In genomic region chr19:2342656-2343288, GRCh38 we compare ENCODE assay signal across 21 cellular contexts. TPM values are rescaled to one million over a fixed set of nuclear protein-coding genes. Genes with fewer than 3 reads are reported as not detected.
DNase-seq lines count a peak whose midpoint lies in the region; ATAC-seq, FAIRE-seq and TF ChIP-seq lines count a peak whose summit lies in the region.
"Had no signal": no experiment of that assay in that cellular context is flagged by ENCODE, and none has a peak within 500 bp of the region (broad histone marks: within the 10 kb centered on the region; RNA-seq: fewer than 3 reads in every experiment).

No MANE protein-coding gene starts in this region.

- H3K27ac ChIP-seq in BLaER1 = peak overlapping the region; percentile 26; the same call in 1 of the 2 replicates
- H3K27ac ChIP-seq in K562 (ENCODE audit: extremely low read depth, low read depth, low read length) = no peak overlapping the region
- no peak overlapping the region for H3K27ac ChIP-seq in lower lobe of right lung
- H3K27ac ChIP-seq in spleen = no peak overlapping the region

- no peak overlapping the region for H3K9ac ChIP-seq in BLaER1
- H3K9ac ChIP-seq in K562 (ENCODE audit: insufficient read depth in 1 of 2, low read depth in 2 of 2, low read length in 2 of 2) = no peak overlapping the region; a peak in 1 of 4 replicates

- H3K9me1 ChIP-seq in K562 (ENCODE audit: control insufficient read depth, insufficient read depth, low read length) = no peaks in the 10 kb centered on the region

- ATAC-seq in K562 = no peak
- ATAC-seq in lower lobe of right lung = no peak
- no peak for ATAC-seq in GM21447 (IDR thresholded peaks at IDR 0.05; ENCODE audit: unreplicated experiment)
- no peak for ATAC-seq in GM21786 (IDR thresholded peaks at IDR 0.05; ENCODE audit: unreplicated experiment)

- H3K4me1 ChIP-seq in BLaER1 = peaks cover 60% of the 10 kb centered on the region
- peaks cover 19 to 72% of the 10 kb centered on the region in 2 experiments; a peak in 4 of 5 replicates for H3K4me1 ChIP-seq in K562 (replicated peaks in 1 of 2; ENCODE audit: control insufficient read depth in 2 of 2, insufficient read depth in 2 of 2, low read length in 2 of 2)
- no peaks in the 10 kb centered on the region for H3K4me1 ChIP-seq in lower lobe of right lung
- no peaks in the 10 kb centered on the region for H3K4me1 ChIP-seq in spleen

- H3K27me3 ChIP-seq in BLaER1 (no peaks in the 10 kb centered on the region), K562 (ENCODE audit: control insufficient read depth in 2 of 2, insufficient read depth in 2 of 2, low read length in 2 of 2) (no peaks in the 10 kb centered on the region), lower lobe of right lung (ENCODE audit: low read depth) (no peaks in the 10 kb centered on the region), spleen (replicated peaks in 1 of 7) (no peaks in the 10 kb centered on the region)

- TF ChIP-seq POLR2A in K562 (conservative IDR thresholded peaks at IDR 0.05) (no peak), spleen (IDR thresholded peaks at IDR 0.05) (no peak)

- CTCF ChIA-PET in K562 (lab: Yijun Ruan, JAX; ENCODE audit: low intra/inter-chr PET ratio) = no interaction called here

- BruUV-seq in K562 (replicated peaks; lab: Mats Ljungman, UMichigan) = no TSS peak

- intact Hi-C loops in K562 (cut with micrococcal nuclease) = no loop called here
- intact Hi-C loops in lower lobe of right lung (cut with DNase I) = no loop called here
- intact Hi-C loops in spleen (cut with DNase I; ENCODE audit: low total_unique reads) = no loop called here

- H2AFZ ChIP-seq in K562 (ENCODE audit: low read depth, low read length) = no peak overlapping the region

- H3K4me3 ChIP-seq in BLaER1 = no peak overlapping the region
- H3K4me3 ChIP-seq in K562 = no peak overlapping the region
- no peak overlapping the region for H3K4me3 ChIP-seq in lower lobe of right lung
- H3K4me3 ChIP-seq in spleen = no peak overlapping the region

- H3K4me2 ChIP-seq in BLaER1 = no peak overlapping the region; the same call in 1 of the 2 replicates
- H3K4me2 ChIP-seq in K562 (ENCODE audit: insufficient read depth, low read length) = no peak overlapping the region

- H4K20me1 ChIP-seq in BLaER1 = peaks cover 36% of the 10 kb centered on the region
- H4K20me1 ChIP-seq in K562 (replicated peaks; ENCODE audit: control insufficient read depth, insufficient read depth, low read length) = no peaks in the 10 kb centered on the region

- POLR2A ChIA-PET in K562 (lab: Yijun Ruan, JAX) = no interaction called here

- H3K79me2 ChIP-seq in K562 (ENCODE audit: control insufficient read depth, insufficient read depth, low read length) = peaks cover 2% of the 10 kb centered on the region; the same call in 1 of the 3 replicates

- no peak for FAIRE-seq in K562 (lab: Jason Lieb, UNC)
- FAIRE-seq: D721Med, G401.6, GM12892, GM19239, HTR-8/SVneo had no signal

- WGBS in K562 (ENCODE audit: insufficient coverage, low coverage, missing lambda C conversion rate) = 95% methylated on average over 20 of the region's 29 CpGs
- 91 to 98% (median 94%) methylated on average over 24 to 29 of the region's 29 CpGs for WGBS in spleen, 5 donors

- TF ChIP-seq RAD21 in K562 (CRISPR knock-in tag; conservative IDR thresholded peaks at IDR 0.05 in 1 of 2, IDR thresholded peaks at IDR 0.05 in 1 of 2) = no peak

- TF ChIP-seq EP300 in K562 (IDR thresholded peaks at IDR 0.05; ENCODE audit: low read length) = no peak

- TF ChIP-seq CTCF in K562 (IDR thresholded peaks at IDR 0.05 in 2 of 3, conservative IDR thresholded peaks at IDR 0.05 in 1 of 3; ENCODE audit: insufficient read depth in 2 of 3, low read depth in 1 of 3, low read length in 3 of 3) (no peak), lower lobe of right lung (IDR thresholded peaks at IDR 0.05) (no peak), spleen (IDR thresholded peaks at IDR 0.05 in 8 of 11, conservative IDR thresholded peaks at IDR 0.05 in 3 of 11) (no peak)

- H3K9me3 ChIP-seq in BLaER1 = no peaks in the 10 kb centered on the region
- H3K9me3 ChIP-seq in K562 (replicated peaks; ENCODE audit: control insufficient read depth, insufficient read depth, low read depth, low read length) = no peaks in the 10 kb centered on the region
- H3K9me3 ChIP-seq in lower lobe of right lung = no peaks in the 10 kb centered on the region
- no peaks in the 10 kb centered on the region for H3K9me3 ChIP-seq in spleen

- DNase-seq in K562 (ENCODE audit: extremely low read depth in 1 of 4, low spot score in 3 of 4) (no peak), lower lobe of right lung (peak; percentile 33), spleen (peak; percentile 52), activated T-cell treated with anti-CD3 and anti-CD28 coated beads for 4 hours (no peak)
- DNase-seq: ACHN; C1 segment of cervical spinal cord; CD4-positive, alpha-beta T cell; DMS153; DMS79 treated with DMSO at 0.1 percent for 48 hours; EL; HCEC 1CT; HFFc6 had no signal

- in situ Hi-C loops in K562 (cut with MboI) = no loop called here

- peaks cover 87% of the 10 kb centered on the region for H3K36me3 ChIP-seq in BLaER1
- H3K36me3 ChIP-seq in K562 (ENCODE audit: control insufficient read depth, insufficient read depth, low read length) = peaks cover 36% of the 10 kb centered on the region; the same call in 1 of the 3 replicates
- H3K36me3 ChIP-seq in lower lobe of right lung = peaks cover 25% of the 10 kb centered on the region
- peaks cover 0 to 90% (median 50%) of the 10 kb centered on the region in 6 donors for H3K36me3 ChIP-seq in spleen

RNA-seq across cellular contexts. Expression of gene SPPL2B, which starts 14.3 kb away (rescaled TPM):
- total RNA-seq in K562 (2011; cell fraction: chromatin; rRNA removed; ENCODE audit: low replicate concordance) = 147 and 415 TPM in 2 replicates
- total RNA-seq in K562 (2011; cell fraction: nucleolus; rRNA removed) = 310 and 318 TPM in 2 replicates
- 175 and 195 TPM in 2 replicates for total RNA-seq in K562 (2011; cell fraction: nucleoplasm; rRNA removed)
- total RNA-seq in K562 (2014; rRNA removed) (32.0 and 33.9 TPM in 2 replicates), K562 (2014; rRNA removed; fragmentation: Illumina TruSeq; extraction: Trizol) (2.6 and 4.1 TPM in 2 replicates), K562 (2015; rRNA removed; fragmentation: Illumina TruSeq; extraction: Trizol) (15.1 and 16.9 TPM in 2 replicates), K562 (2021) (63.6 and 74.0 TPM in 2 replicates), lower lobe of right lung (52.3 TPM), spleen (10 to 100 TPM; 69.7 to 96.4 (median 79.3) TPM)
- polyA plus RNA-seq in K562 (2011; rRNA removed) (24.9 and 30.0 TPM in 2 replicates), K562 (2014; fragmentation: Illumina TruSeq; extraction: Trizol) (8.4 and 19.9 TPM in 2 replicates), K562 (2014; fragmentation: Nextera tagmentation; extraction: Ambion mirVana) (under 1 TPM; 0.20 to 0.29 TPM), K562 (2014; rRNA removed) (62.9 and 81.2 TPM in 2 replicates), spleen (100 to 1,000 TPM in 1 of 3 donors, 10 to 100 TPM in 2; 40.5 to 111 (median 72.4) TPM)
- polyA plus RNA-seq in K562 (2011; cell fraction: cytosol; rRNA removed) = 28.7 and 44.8 TPM in 2 replicates
- 317 and 559 TPM in 2 replicates for polyA plus RNA-seq in K562 (2011; cell fraction: nucleus; rRNA removed)
- 67.0 and 110 TPM in 2 replicates for polyA plus RNA-seq in K562 (2012)
- polyA minus RNA-seq in K562 (2011; rRNA and poly(A)+ RNA removed) = 3.4 and 6.9 TPM in 2 replicates
- 14.0 and 22.7 TPM in 2 replicates for polyA minus RNA-seq in K562 (2011; cell fraction: cytosol; rRNA and poly(A)+ RNA removed)
- 52.0 and 52.1 TPM in 2 replicates for polyA minus RNA-seq in K562 (2011; cell fraction: nucleus; rRNA and poly(A)+ RNA removed)

RNA-seq across cellular contexts. Expression of gene LSM7, which starts 14.4 kb away (rescaled TPM):
- total RNA-seq in K562 (2011; cell fraction: chromatin; rRNA removed; ENCODE audit: low replicate concordance) = 46.8 and 94.0 TPM in 2 replicates
- total RNA-seq in K562 (2011; cell fraction: nucleolus; rRNA removed) = 108 and 115 TPM in 2 replicates
- total RNA-seq in K562 (2011; cell fraction: nucleoplasm; rRNA removed) = 89.3 and 125 TPM in 2 replicates
- total RNA-seq in K562 (2014; rRNA removed) (408 and 578 TPM in 2 replicates), K562 (2014; rRNA removed; fragmentation: Illumina TruSeq; extraction: Trizol) (117 and 146 TPM in 2 replicates), K562 (2015; rRNA removed; fragmentation: Illumina TruSeq; extraction: Trizol) (261 and 265 TPM in 2 replicates), K562 (2021) (284 and 286 TPM in 2 replicates), lower lobe of right lung (58.2 TPM), spleen (100 to 1,000 TPM in 3 of 7 donors, 10 to 100 TPM in 4; 60.7 to 131 (median 82.8) TPM)
- polyA plus RNA-seq in K562 (2011; rRNA removed) (450 and 480 TPM in 2 replicates), K562 (2014; fragmentation: Illumina TruSeq; extraction: Trizol) (147 and 242 TPM in 2 replicates), K562 (2014; fragmentation: Nextera tagmentation; extraction: Ambion mirVana) (100 to 1,000 TPM in 1 of 2 experiments, 10 to 100 TPM in 1; 40.5 to 147 TPM), K562 (2014; rRNA removed) (650 and 690 TPM in 2 replicates), spleen (100 to 1,000 TPM; 435 to 524 (median 459) TPM)
- polyA plus RNA-seq in K562 (2011; cell fraction: cytosol; rRNA removed) = 1,525 and 1,825 TPM in 2 replicates
- 285 TPM in 2 replicates for polyA plus RNA-seq in K562 (2011; cell fraction: nucleus; rRNA removed)
- polyA plus RNA-seq in K562 (2012) = 272 and 399 TPM in 2 replicates
- polyA minus RNA-seq in K562 (2011; rRNA and poly(A)+ RNA removed) = 39.4 and 52.2 TPM in 2 replicates
- polyA minus RNA-seq in K562 (2011; cell fraction: cytosol; rRNA and poly(A)+ RNA removed) = 59.3 and 94.0 TPM in 2 replicates
- 39.6 and 56.8 TPM in 2 replicates for polyA minus RNA-seq in K562 (2011; cell fraction: nucleus; rRNA and poly(A)+ RNA removed)

RNA-seq across cellular contexts. Expression of gene TMPRSS9, which starts 17.3 kb away (rescaled TPM):
- 1.7 TPM in 1 of 2 replicates, not detected in the other for total RNA-seq in K562 (2011; cell fraction: chromatin; rRNA removed; ENCODE audit: low replicate concordance)
- total RNA-seq in K562 (2011; cell fraction: nucleolus; rRNA removed) = 0.33 and 0.66 TPM in 2 replicates
- 0.15 TPM in 1 of 2 replicates, not detected in the other for total RNA-seq in K562 (2011; cell fraction: nucleoplasm; rRNA removed)
- not detected in 2 replicates for total RNA-seq in K562 (2014; rRNA removed)
- total RNA-seq in K562 (2014; rRNA removed; fragmentation: Illumina TruSeq; extraction: Trizol) = not detected in 2 replicates
- total RNA-seq in K562 (2015; rRNA removed; fragmentation: Illumina TruSeq; extraction: Trizol) = not detected in 2 replicates
- total RNA-seq in K562 (2021) = 0.11 TPM in 1 of 2 replicates, not detected in the other
- polyA plus RNA-seq in K562 (2011; rRNA removed) = 0.01 TPM in 1 of 2 replicates, not detected in the other
- polyA plus RNA-seq in K562 (2011; cell fraction: cytosol; rRNA removed) = 0.03 TPM in 1 of 2 replicates, not detected in the other
- 0.04 and 0.24 TPM in 2 replicates for polyA plus RNA-seq in K562 (2011; cell fraction: nucleus; rRNA removed)
- 0.34 and 2.1 TPM in 2 replicates for polyA plus RNA-seq in K562 (2012)
- not detected in 2 replicates for polyA plus RNA-seq in K562 (2014; fragmentation: Illumina TruSeq; extraction: Trizol)
- not detected for polyA plus RNA-seq in K562 (2014; fragmentation: Nextera tagmentation; extraction: Ambion mirVana)
- polyA plus RNA-seq in K562 (2014; rRNA removed) = 0.03 TPM in 1 of 2 replicates, not detected in the other
- polyA minus RNA-seq in K562 (2011; rRNA and poly(A)+ RNA removed) = not detected in 2 replicates
- polyA minus RNA-seq in K562 (2011; cell fraction: cytosol; rRNA and poly(A)+ RNA removed) = not detected in 2 replicates
- polyA minus RNA-seq in K562 (2011; cell fraction: nucleus; rRNA and poly(A)+ RNA removed) = 0.11 TPM in 1 of 2 replicates, not detected in the other
- total RNA-seq in lower lobe of right lung = not detected
- 1 to 10 TPM; 1.3 to 4.0 (median 2.9) TPM for total RNA-seq in spleen
- 1 to 10 TPM in 2 of 3 donors, under 1 TPM in 1; 0.70 to 4.3 (median 1.1) TPM for polyA plus RNA-seq in spleen
- total RNA-seq: A172; CD4-positive, alpha-beta T cell; HFFc6 had no signal

RNA-seq across cellular contexts. Expression of gene LINGO3, which starts 34.8 kb away (rescaled TPM):
- not detected in 2 replicates for total RNA-seq in K562 (2011; cell fraction: chromatin; rRNA removed; ENCODE audit: low replicate concordance)
- not detected in 2 replicates for total RNA-seq in K562 (2011; cell fraction: nucleolus; rRNA removed)
- total RNA-seq in K562 (2011; cell fraction: nucleoplasm; rRNA removed) = not detected in 2 replicates
- total RNA-seq in K562 (2014; rRNA removed) (0.05 TPM in 1 of 2 replicates, not detected in the other), K562 (2014; rRNA removed; fragmentation: Illumina TruSeq; extraction: Trizol) (not detected in 2 replicates), K562 (2015; rRNA removed; fragmentation: Illumina TruSeq; extraction: Trizol) (not detected in 2 replicates), K562 (2021) (not detected in 2 replicates), lower lobe of right lung (not detected), spleen (1 to 10 TPM in 2 of 7 donors, under 1 TPM in 5; 0.26 to 2.6 (median 0.70) TPM)
- polyA plus RNA-seq in K562 (2011; rRNA removed) (0.03 and 0.07 TPM in 2 replicates), K562 (2014; fragmentation: Illumina TruSeq; extraction: Trizol) (not detected in 2 replicates), K562 (2014; fragmentation: Nextera tagmentation; extraction: Ambion mirVana) (under 1 TPM in 1 of 2 experiments, not detected in 1; 0.03 TPM), K562 (2014; rRNA removed) (not detected in 2 replicates), spleen (1 to 10 TPM in 1 of 3 donors, under 1 TPM in 2; 0.43 to 1.2 (median 0.82) TPM)
- 0.06 and 0.07 TPM in 2 replicates for polyA plus RNA-seq in K562 (2011; cell fraction: cytosol; rRNA removed)
- not detected in 2 replicates for polyA plus RNA-seq in K562 (2011; cell fraction: nucleus; rRNA removed)
- 0.47 and 1.6 TPM in 2 replicates for polyA plus RNA-seq in K562 (2012)
- polyA minus RNA-seq in K562 (2011; rRNA and poly(A)+ RNA removed) = not detected in 2 replicates
- not detected in 2 replicates for polyA minus RNA-seq in K562 (2011; cell fraction: cytosol; rRNA and poly(A)+ RNA removed)
- polyA minus RNA-seq in K562 (2011; cell fraction: nucleus; rRNA and poly(A)+ RNA removed) = not detected in 2 replicates
- total RNA-seq: A172, HFFc6 had no signal

Comparison
In these comparisons a context has a peak if more than half of its experiments do, and no peak if none do; other contexts are left out.
1. DNase-seq: peak in lower lobe of right lung (single experiment) and spleen (single experiment); none in K562 (0 of 4) and activated T-cell treated with anti-CD3 and anti-CD28 coated beads for 4 hours (single experiment).